ENCODE assay signal across 6 cellular contexts in genomic region chr19:41053331-41053730, GRCh38. TPM values are rescaled to one million over a fixed set of nuclear protein-coding genes. Genes with fewer than 3 reads are reported as not detected.
"Had no signal": no experiment of that assay in that cellular context is flagged by ENCODE, and none has a peak within 500 bp of the region (broad histone marks: within the 10 kb centered on the region; RNA-seq: fewer than 3 reads in every experiment).

No MANE protein-coding gene starts in this region.

RNA-seq across cellular contexts. Expression of gene CYP2A13, which starts 34.9 kb away (rescaled TPM):
- total RNA-seq: GM23248, H4, HFFc6, HT1080, IMR-90, K562 had no signal
- polyA plus RNA-seq: GM23248, IMR-90, K562 had no signal
